In genomic region chr1:155172732-155173477, GRCh38 we compare ENCODE assay signal across 8 cellular contexts. TPM values are rescaled to one million over a fixed set of nuclear protein-coding genes. Genes with fewer than 3 reads are reported as not detected.
DNase-seq lines count a peak whose midpoint lies in the region; ATAC-seq and TF ChIP-seq lines count a peak whose summit lies in the region.

KRTCAP2 (minus strand) TSS chr1:155173304; CDS start chr1:155173224, 80 bp downstream.

- peak; percentile 84 for TF ChIP-seq CTCF in CD4-positive, alpha-beta T cell (IDR thresholded peaks at IDR 0.05)
- TF ChIP-seq CTCF in lower lobe of right lung (IDR thresholded peaks at IDR 0.05), result peak; percentile 92

- H3K27ac ChIP-seq in CD4-positive, alpha-beta T cell (ENCODE audit: low read depth, low read length), result peak within 1 kb of the TSS; percentile 89
- H3K27ac ChIP-seq in duodenal mucosa (ENCODE audit: low read depth, low read length) (peak within 1 kb of the TSS; percentile 77), lower lobe of right lung (peak within 1 kb of the TSS; percentile 91)

- intact Hi-C loops in CD4-positive, alpha-beta T cell (cut with DNase I, micrococcal nuclease), result loop anchor here in 1 of 2 experiments (1.0 kb wide), 1 partner anchor 33 kb away; the partner anchor contains the start of gene DPM3
- intact Hi-C loops in activated CD4-positive, alpha-beta memory T cell treated with anti-CD3 and anti-CD28 coated beads for 36 hours (cut with micrococcal nuclease), result loop anchor here (1.0 to 5.0 kb wide), 6 partner anchors 20 to 171 kb away; partner anchors contain the start of genes MTX1, SLC50A1, THBS3 and ZBTB7B
- intact Hi-C loops in lower lobe of right lung (cut with DNase I), result no loop called here

- peaks cover 28 to 42% of the 10 kb centered on the region in 2 donors for H3K4me1 ChIP-seq in duodenal mucosa (ENCODE audit: control insufficient read depth in 1 of 2, insufficient read depth in 2 of 2, low read length in 2 of 2)
- peaks cover 34% of the 10 kb centered on the region for H3K4me1 ChIP-seq in lower lobe of right lung

- no peaks in the 10 kb centered on the region for H3K27me3 Mint-ChIP-seq in CD4-positive, alpha-beta T cell
- H3K27me3 Mint-ChIP-seq in activated CD4-positive, alpha-beta memory T cell treated with anti-CD3 and anti-CD28 coated beads for 36 hours, result no peaks in the 10 kb centered on the region

- H3K27ac Mint-ChIP-seq in CD4-positive, alpha-beta T cell, result peak within 1 kb of the TSS; percentile 95
- peak within 1 kb of the TSS; percentile 96 for H3K27ac Mint-ChIP-seq in activated CD4-positive, alpha-beta memory T cell treated with anti-CD3 and anti-CD28 coated beads for 36 hours

- peak; percentile 80 for ATAC-seq in CD4-positive, alpha-beta T cell (ENCODE audit: poor library complexity)
- ATAC-seq in GM19395 (IDR thresholded peaks at IDR 0.05; ENCODE audit: unreplicated experiment), result peak; percentile 76
- peak; percentile 78 to 88 for ATAC-seq in lower lobe of right lung

- H3K9me3 ChIP-seq in CD4-positive, alpha-beta T cell (ENCODE audit: control insufficient read depth, low read length), result no peaks in the 10 kb centered on the region
- H3K9me3 ChIP-seq in duodenal mucosa (ENCODE audit: control insufficient read depth in 1 of 2, low read length in 2 of 2) (no peaks in the 10 kb centered on the region), lower lobe of right lung (no peaks in the 10 kb centered on the region)

- H3K27me3 ChIP-seq in CD4-positive, alpha-beta T cell (ENCODE audit: control insufficient read depth, insufficient read depth, low read length), result no peaks in the 10 kb centered on the region
- H3K27me3 ChIP-seq in duodenal mucosa (ENCODE audit: control insufficient read depth in 1 of 2, insufficient read depth in 2 of 2, low read length in 2 of 2) (no peaks in the 10 kb centered on the region), lower lobe of right lung (ENCODE audit: low read depth) (peaks cover 6% of the 10 kb centered on the region)

- DNase-seq in CD4-positive, alpha-beta T cell, result peak; percentile 90 to 94 (median 91)
- peak; percentile 94 for DNase-seq in HK-2 (ENCODE audit: unreplicated experiment)
- peak; percentile 95 for DNase-seq in NCI-H82 treated with DMSO at 0.1 percent for 48 hours (lab: John Stamatoyannopoulos, UW; ENCODE audit: unreplicated experiment)
- DNase-seq in activated CD4-positive, alpha-beta memory T cell treated with anti-CD3 and anti-CD28 coated beads for 36 hours, result peak; percentile 98
- DNase-seq in lower lobe of right lung, result peak; percentile 97
- peak; percentile 89 to 95 (median 94) for DNase-seq in stimulated activated CD4-positive, alpha-beta T cell treated with anti-CD3 and anti-CD28 coated beads, TNF-alpha, amount 100 ng/mL, for 24 hours (ENCODE audit: low read depth in 3 of 3)

- peak within 1 kb of the TSS; percentile 100 for H3K4me3 Mint-ChIP-seq in CD4-positive, alpha-beta T cell
- peak within 1 kb of the TSS; percentile 93 for H3K4me3 Mint-ChIP-seq in activated CD4-positive, alpha-beta memory T cell treated with anti-CD3 and anti-CD28 coated beads for 36 hours

- H3K4me3 ChIP-seq in duodenal mucosa (ENCODE audit: low read depth in 1 of 2, low read length in 2 of 2) (peak within 1 kb of the TSS; percentile 84 to 96), lower lobe of right lung (peak within 1 kb of the TSS; percentile 91)

- H3K36me3 ChIP-seq in duodenal mucosa (ENCODE audit: control insufficient read depth in 1 of 2, insufficient read depth in 2 of 2, low read length in 2 of 2), result peaks cover 0 to 19% of the 10 kb centered on the region in 2 donors
- H3K36me3 ChIP-seq in lower lobe of right lung, result peaks cover 23% of the 10 kb centered on the region

- H3K9me3 Mint-ChIP-seq in CD4-positive, alpha-beta T cell, result no peaks in the 10 kb centered on the region
- H3K9me3 Mint-ChIP-seq in activated CD4-positive, alpha-beta memory T cell treated with anti-CD3 and anti-CD28 coated beads for 36 hours, result no peaks in the 10 kb centered on the region

- peak within 1 kb of the TSS; percentile 88 to 96 for H3K9ac ChIP-seq in duodenal mucosa (ENCODE audit: low read depth in 1 of 2, low read length in 2 of 2)

- peaks cover 54% of the 10 kb centered on the region for H3K36me3 Mint-ChIP-seq in CD4-positive, alpha-beta T cell (ENCODE audit: low read depth)
- peaks cover 28% of the 10 kb centered on the region for H3K36me3 Mint-ChIP-seq in activated CD4-positive, alpha-beta memory T cell treated with anti-CD3 and anti-CD28 coated beads for 36 hours

- CTCF ChIA-PET in CD4-positive, alpha-beta T cell (lab: Charles Lee), result interaction anchor here (0.7 to 4.2 kb wide), 21 partner anchors 21 to 693 kb away, joined by 3 to 26 read pairs (median 5); partner anchors contain the start of genes PBXIP1, SYT11 and THBS3
- CTCF ChIA-PET in activated CD4-positive, alpha-beta memory T cell treated with anti-CD3 and anti-CD28 coated beads for 36 hours (lab: Charles Lee), result interaction anchor here (0.5 to 9.7 kb wide), 45 partner anchors 9 to 1040 kb away, joined by 3 to 274 read pairs (median 4); partner anchors contain the start of genes ADAM15, EFNA4, MTX1 and PMF1

- H3K4me1 Mint-ChIP-seq in CD4-positive, alpha-beta T cell (ENCODE audit: low read depth), result peaks cover 55% of the 10 kb centered on the region
- H3K4me1 Mint-ChIP-seq in activated CD4-positive, alpha-beta memory T cell treated with anti-CD3 and anti-CD28 coated beads for 36 hours (ENCODE audit: low read depth), result peaks cover 48% of the 10 kb centered on the region

- POLR2A ChIA-PET in CD4-positive, alpha-beta T cell (lab: Charles Lee), result interaction anchor here (0.6 to 4.4 kb wide), 23 partner anchors 21 to 221 kb away, joined by 3 to 31 read pairs (median 5); partner anchors contain the start of genes ADAM15, CLK2, EFNA3 and SCAMP3
- POLR2A ChIA-PET in activated CD4-positive, alpha-beta memory T cell treated with anti-CD3 and anti-CD28 coated beads for 36 hours (lab: Charles Lee), result interaction anchor here (0.9 to 7.5 kb wide), 10 partner anchors 12 to 88 kb away, joined by 3 to 70 read pairs (median 3); partner anchors contain the start of gene THBS3

RNA-seq across cellular contexts. Expression of gene KRTCAP2, which starts in this region (rescaled TPM):
- 10 to 100 TPM; 77.8 TPM for total RNA-seq in CD4-positive, alpha-beta T cell
- 100 to 1,000 TPM; 138 to 146 TPM for total RNA-seq in activated CD4-positive, alpha-beta memory T cell treated with anti-CD3 and anti-CD28 coated beads for 36 hours
- total RNA-seq in lower lobe of right lung, result 173 TPM

Comparison
In these comparisons a context has a peak if more than half of its experiments do, and no peak if none do; other contexts are left out.
1. Peak in every context shown above with its lines: DNase-seq, ATAC-seq, H3K4me3 ChIP-seq and H3K27ac ChIP-seq.